Comparison of ENCODE assay signal across 1 cellular context in the genomic region with DNA sequence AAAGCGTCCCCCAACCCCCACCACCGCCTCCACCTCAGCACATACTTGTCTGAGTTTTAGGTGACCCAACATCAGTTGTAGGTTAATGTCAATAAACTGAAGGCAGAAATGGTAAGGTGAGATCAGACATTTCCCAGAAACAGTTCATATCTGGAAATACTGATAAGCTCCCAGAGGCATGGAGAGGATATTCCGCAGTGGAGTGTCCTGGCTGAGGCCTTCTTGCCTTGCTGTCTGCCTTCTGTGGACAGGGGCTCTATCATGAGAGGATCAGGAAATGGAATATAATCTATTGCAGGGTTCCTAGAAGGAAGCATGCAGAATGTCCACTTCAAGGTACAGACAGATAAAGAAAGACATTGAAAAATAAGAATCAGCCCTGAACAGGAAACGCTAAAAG.
TF ChIP-seq lines count a peak whose summit lies in the region.

No MANE protein-coding gene starts in this region.

TF ChIP-seq in K562, 482 proteins besides CTCF, POLR2A, EP300 and RAD21 (continued from another document and continues in another):
- TF ChIP-seq, protein P1, sequence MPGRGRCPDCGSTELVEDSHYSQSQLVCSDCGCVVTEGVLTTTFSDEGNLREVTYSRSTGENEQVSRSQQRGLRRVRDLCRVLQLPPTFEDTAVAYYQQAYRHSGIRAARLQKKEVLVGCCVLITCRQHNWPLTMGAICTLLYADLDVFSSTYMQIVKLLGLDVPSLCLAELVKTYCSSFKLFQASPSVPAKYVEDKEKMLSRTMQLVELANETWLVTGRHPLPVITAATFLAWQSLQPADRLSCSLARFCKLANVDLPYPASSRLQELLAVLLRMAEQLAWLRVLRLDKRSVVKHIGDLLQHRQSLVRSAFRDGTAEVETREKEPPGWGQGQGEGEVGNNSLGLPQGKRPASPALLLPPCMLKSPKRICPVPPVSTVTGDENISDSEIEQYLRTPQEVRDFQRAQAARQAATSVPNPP (IDR thresholded peaks at IDR 0.05; ENCODE audit: borderline replicate concordance, insufficient read depth, insufficient read length), result no peak
- TF ChIP-seq, protein P2, sequence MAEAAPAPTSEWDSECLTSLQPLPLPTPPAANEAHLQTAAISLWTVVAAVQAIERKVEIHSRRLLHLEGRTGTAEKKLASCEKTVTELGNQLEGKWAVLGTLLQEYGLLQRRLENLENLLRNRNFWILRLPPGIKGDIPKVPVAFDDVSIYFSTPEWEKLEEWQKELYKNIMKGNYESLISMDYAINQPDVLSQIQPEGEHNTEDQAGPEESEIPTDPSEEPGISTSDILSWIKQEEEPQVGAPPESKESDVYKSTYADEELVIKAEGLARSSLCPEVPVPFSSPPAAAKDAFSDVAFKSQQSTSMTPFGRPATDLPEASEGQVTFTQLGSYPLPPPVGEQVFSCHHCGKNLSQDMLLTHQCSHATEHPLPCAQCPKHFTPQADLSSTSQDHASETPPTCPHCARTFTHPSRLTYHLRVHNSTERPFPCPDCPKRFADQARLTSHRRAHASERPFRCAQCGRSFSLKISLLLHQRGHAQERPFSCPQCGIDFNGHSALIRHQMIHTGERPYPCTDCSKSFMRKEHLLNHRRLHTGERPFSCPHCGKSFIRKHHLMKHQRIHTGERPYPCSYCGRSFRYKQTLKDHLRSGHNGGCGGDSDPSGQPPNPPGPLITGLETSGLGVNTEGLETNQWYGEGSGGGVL (CRISPR knock-in tag; IDR thresholded peaks at IDR 0.05), result no peak
- TF ChIP-seq DIDO1 (tag; IDR thresholded peaks at IDR 0.05; ENCODE audit: low read depth) (no peak), RBBP5 (IDR thresholded peaks at IDR 0.05; ENCODE audit: borderline replicate concordance, insufficient read depth, low read length, poor library complexity, severe bottlenecking) (no peak), ERF (CRISPR knock-in tag; IDR thresholded peaks at IDR 0.05) (no peak), SIRT6 (IDR thresholded peaks at IDR 0.05; ENCODE audit: low read depth, low read length) (no peak), EGR1 (conservative IDR thresholded peaks at IDR 0.05) (peak; percentile 42), MCM5 (IDR thresholded peaks at IDR 0.05; ENCODE audit: low read depth) (no peak), ARID1B (IDR thresholded peaks at IDR 0.05) (peak; percentile 95), PTBP1 (IDR thresholded peaks at IDR 0.05; ENCODE audit: low read depth, low read length) (no peak), NCOA1 (IDR thresholded peaks at IDR 0.05; ENCODE audit: low read depth) (peak; percentile 75; the same call in 1 of the 2 replicates), ATF3 (IDR thresholded peaks at IDR 0.05) (peak; percentile 62; the same call in 1 of the 2 replicates), ATF3 (CRISPR knock-in tag; conservative IDR thresholded peaks at IDR 0.05) (no peak), EP400 (IDR thresholded peaks at IDR 0.05) (peak; percentile 12; the same call in 1 of the 2 replicates), KDM4B (IDR thresholded peaks at IDR 0.05; ENCODE audit: borderline replicate concordance in 2 of 2, low read depth in 1 of 2) (no peak), HIVEP1 (CRISPR knock-in tag; IDR thresholded peaks at IDR 0.05) (no peak), GATAD2A (IDR thresholded peaks at IDR 0.05) (peak; percentile 53; the same call in 1 of the 2 replicates), CTBP1 (IDR thresholded peaks at IDR 0.05; ENCODE audit: borderline replicate concordance) (peak; percentile 81; the same call in 1 of the 2 replicates), LCOR (CRISPR knock-in tag; IDR thresholded peaks at IDR 0.05) (no peak), SMARCC2 (IDR thresholded peaks at IDR 0.05; ENCODE audit: low read depth) (peak; percentile 46; the same call in 1 of the 2 replicates), NR4A1 (CRISPR knock-in tag; IDR thresholded peaks at IDR 0.05) (no peak), NR4A1 (tag; IDR thresholded peaks at IDR 0.05) (0 out of 2 replicates have a peak, but pooled peaks have one; percentile 31), TSC22D4 (tag; IDR thresholded peaks at IDR 0.05) (no peak), NFIC (IDR thresholded peaks at IDR 0.05) (peak; percentile 70), RFX5 (IDR thresholded peaks at IDR 0.05; ENCODE audit: low read depth, low read length) (no peak), ZNF282 (CRISPR knock-in tag; IDR thresholded peaks at IDR 0.05) (no peak), ZNF561 (CRISPR knock-in tag; conservative IDR thresholded peaks at IDR 0.05) (no peak), ZNF695 (CRISPR knock-in tag; IDR thresholded peaks at IDR 0.05) (no peak), OTX1 (CRISPR knock-in tag; IDR thresholded peaks at IDR 0.05) (no peak), HDAC1 (IDR thresholded peaks at IDR 0.05) (peak in 1 of 2 experiments; percentile 78; a peak in 2 of 4 replicates), NR2C1 (IDR thresholded peaks at IDR 0.05) (no peak), NR2C1 (tag; IDR thresholded peaks at IDR 0.05) (0 out of 2 replicates have a peak, but pooled peaks have one; percentile 23), FOXM1 (IDR thresholded peaks at IDR 0.05; ENCODE audit: low read depth) (peak; percentile 67; the same call in 1 of the 2 replicates), FOXM1 (CRISPR knock-in tag; IDR thresholded peaks at IDR 0.05; ENCODE audit: low read depth) (no peak), EZH2 (IDR thresholded peaks at IDR 0.05; ENCODE audit: borderline replicate concordance, low read depth, low read length) (no peak), HNRNPK (IDR thresholded peaks at IDR 0.05; ENCODE audit: low read depth, low read length, poor library complexity, severe bottlenecking) (no peak), ELF1 (tag; IDR thresholded peaks at IDR 0.05) (no peak), ARHGAP35 (IDR thresholded peaks at IDR 0.05; ENCODE audit: partially characterized antibody) (no peak), MYC (IDR thresholded peaks at IDR 0.05; ENCODE audit: low read depth, low read length) (peak; percentile 57; the same call in 1 of the 2 replicates), MYC (CRISPR knock-in tag; IDR thresholded peaks at IDR 0.05; ENCODE audit: borderline replicate concordance, low read depth) (no peak), ZNF12 (CRISPR knock-in tag; IDR thresholded peaks at IDR 0.05) (no peak), HNRNPH1 (optimal IDR thresholded peaks at IDR 0.05; ENCODE audit: low read depth, low read length) (no peak), ATF7 (IDR thresholded peaks at IDR 0.05) (peak; percentile 62; the same call in 1 of the 2 replicates), ZNF668 (CRISPR knock-in tag; IDR thresholded peaks at IDR 0.05) (no peak), SRSF3 (IDR thresholded peaks at IDR 0.05; ENCODE audit: insufficient read depth, low read length) (no peak), SPI1 (IDR thresholded peaks at IDR 0.05; ENCODE audit: borderline replicate concordance, low read depth, low read length) (no peak), LEF1 (IDR thresholded peaks at IDR 0.05) (peak; percentile 66), SOX6 (IDR thresholded peaks at IDR 0.05) (peak; percentile 76), KDM1A (IDR thresholded peaks at IDR 0.05) (peak; percentile 25 to 30; a peak in 2 of 4 replicates), HSF4 (CRISPR knock-in tag; IDR thresholded peaks at IDR 0.05; ENCODE audit: borderline replicate concordance) (no peak), PTTG1 (tag; IDR thresholded peaks at IDR 0.05; ENCODE audit: low read depth) (no peak), ZFP30 (CRISPR knock-in tag; IDR thresholded peaks at IDR 0.05; ENCODE audit: borderline replicate concordance) (no peak), HMG20A (CRISPR knock-in tag; conservative IDR thresholded peaks at IDR 0.05) (no peak), NKRF (IDR thresholded peaks at IDR 0.05; ENCODE audit: borderline replicate concordance) (no peak), YBX1 (IDR thresholded peaks at IDR 0.05) (no peak), ZNF197 (CRISPR knock-in tag; IDR thresholded peaks at IDR 0.05; ENCODE audit: low read depth) (no peak), PCBP1 (IDR thresholded peaks at IDR 0.05; ENCODE audit: low read depth, low read length, poor library complexity, severe bottlenecking) (no peak), MTA1 (IDR thresholded peaks at IDR 0.05; ENCODE audit: borderline replicate concordance) (peak; percentile 63), CXXC5 (CRISPR knock-in tag; IDR thresholded peaks at IDR 0.05) (0 out of 2 replicates have a peak, but pooled peaks have one; percentile 46), TCF3 (CRISPR knock-in tag; IDR thresholded peaks at IDR 0.05) (peak; percentile 87), HINFP (tag; conservative IDR thresholded peaks at IDR 0.05; ENCODE audit: low read depth) (no peak), RCOR1 (IDR thresholded peaks at IDR 0.05; ENCODE audit: borderline replicate concordance in 1 of 2, low read depth in 2 of 2, low read length in 2 of 2) (0 out of 4 replicates have a peak, but pooled peaks of 1 of the 2 experiments have one; percentile 24), BRD9 (IDR thresholded peaks at IDR 0.05; ENCODE audit: low read depth, partially characterized antibody) (no peak), SMARCA4 (IDR thresholded peaks at IDR 0.05) (peak; percentile 89), ZNF146 (CRISPR knock-in tag; IDR thresholded peaks at IDR 0.05; ENCODE audit: unreplicated experiment) (no peak), HLTF (IDR thresholded peaks at IDR 0.05) (no peak), USF1 (CRISPR knock-in tag; IDR thresholded peaks at IDR 0.05) (no peak)
- TF ChIP-seq, protein P3, sequence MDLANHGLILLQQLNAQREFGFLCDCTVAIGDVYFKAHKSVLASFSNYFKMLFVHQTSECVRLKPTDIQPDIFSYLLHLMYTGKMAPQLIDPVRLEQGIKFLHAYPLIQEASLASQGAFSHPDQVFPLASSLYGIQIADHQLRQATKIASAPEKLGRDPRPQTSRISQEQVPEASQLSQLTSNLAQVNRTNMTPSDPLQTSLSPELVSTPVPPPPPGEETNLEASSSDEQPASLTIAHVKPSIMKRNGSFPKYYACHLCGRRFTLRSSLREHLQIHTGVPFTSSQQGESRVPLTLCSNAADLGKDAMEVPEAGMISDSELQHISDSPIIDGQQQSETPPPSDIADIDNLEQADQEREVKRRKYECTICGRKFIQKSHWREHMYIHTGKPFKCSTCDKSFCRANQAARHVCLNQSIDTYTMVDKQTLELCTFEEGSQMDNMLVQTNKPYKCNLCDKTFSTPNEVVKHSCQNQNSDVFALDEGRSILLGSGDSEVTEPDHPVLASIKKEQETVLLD (IDR thresholded peaks at IDR 0.05), result peak; percentile 51; the same call in 1 of the 2 replicates
- TF ChIP-seq, protein P4, sequence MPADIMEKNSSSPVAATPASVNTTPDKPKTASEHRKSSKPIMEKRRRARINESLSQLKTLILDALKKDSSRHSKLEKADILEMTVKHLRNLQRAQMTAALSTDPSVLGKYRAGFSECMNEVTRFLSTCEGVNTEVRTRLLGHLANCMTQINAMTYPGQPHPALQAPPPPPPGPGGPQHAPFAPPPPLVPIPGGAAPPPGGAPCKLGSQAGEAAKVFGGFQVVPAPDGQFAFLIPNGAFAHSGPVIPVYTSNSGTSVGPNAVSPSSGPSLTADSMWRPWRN (IDR thresholded peaks at IDR 0.05; ENCODE audit: low read depth), result peak; percentile 17; the same call in 1 of the 2 replicates
- TF ChIP-seq, protein P5, sequence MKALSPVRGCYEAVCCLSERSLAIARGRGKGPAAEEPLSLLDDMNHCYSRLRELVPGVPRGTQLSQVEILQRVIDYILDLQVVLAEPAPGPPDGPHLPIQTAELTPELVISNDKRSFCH (CRISPR knock-in tag; IDR thresholded peaks at IDR 0.05), result no peak
- TF ChIP-seq, protein P5 (tag; IDR thresholded peaks at IDR 0.05), result no peak
- TF ChIP-seq, protein P6, sequence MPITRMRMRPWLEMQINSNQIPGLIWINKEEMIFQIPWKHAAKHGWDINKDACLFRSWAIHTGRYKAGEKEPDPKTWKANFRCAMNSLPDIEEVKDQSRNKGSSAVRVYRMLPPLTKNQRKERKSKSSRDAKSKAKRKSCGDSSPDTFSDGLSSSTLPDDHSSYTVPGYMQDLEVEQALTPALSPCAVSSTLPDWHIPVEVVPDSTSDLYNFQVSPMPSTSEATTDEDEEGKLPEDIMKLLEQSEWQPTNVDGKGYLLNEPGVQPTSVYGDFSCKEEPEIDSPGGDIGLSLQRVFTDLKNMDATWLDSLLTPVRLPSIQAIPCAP (CRISPR knock-in tag; IDR thresholded peaks at IDR 0.05; ENCODE audit: borderline replicate concordance), result no peak
